In the genomic region with DNA sequence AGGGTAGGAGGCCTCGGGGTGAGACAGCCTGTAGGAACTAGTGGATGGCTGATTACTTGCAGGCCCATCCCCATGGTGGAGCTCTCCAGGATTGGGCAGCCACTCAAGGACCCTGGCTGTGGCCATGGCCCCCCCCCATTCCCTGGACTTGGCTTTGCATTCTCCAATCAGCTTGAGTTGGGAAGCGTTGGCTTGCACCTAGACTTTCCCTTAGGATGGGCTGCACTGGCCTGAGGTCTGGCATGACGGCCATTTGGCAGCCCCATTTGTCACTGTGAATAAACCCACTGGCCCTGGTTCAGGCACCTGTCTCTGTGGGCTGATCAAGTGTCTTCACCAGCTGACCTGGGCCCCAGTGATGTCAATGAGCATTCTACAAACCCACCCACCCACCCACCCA, we compare ENCODE assay signal across 5 cellular contexts. TPM values are rescaled to one million over a fixed set of nuclear protein-coding genes. Genes with fewer than 3 reads are reported as not detected.
"Had no signal": no experiment of that assay in that cellular context is flagged by ENCODE, and none has a peak within 500 bp of the region (broad histone marks: within the 10 kb centered on the region; RNA-seq: fewer than 3 reads in every experiment).

No MANE protein-coding gene starts in this region.

- H3K9me3 Mint-ChIP-seq: GM23338, H9 had no signal

- DNase-seq: H9, HCEC 1CT, IMR-90 had no signal

- H3K27ac Mint-ChIP-seq: GM23338, H9 had no signal

- H3K4me3 ChIP-seq: GM23338 had no signal

- H3K4me3 Mint-ChIP-seq: GM23338, H9 had no signal

- ATAC-seq: GM23338 had no signal

RNA-seq across cellular contexts. Expression of a gene that starts 41.4 kb away (rescaled TPM):
- total RNA-seq: HT-29, IMR-90 had no signal
